In genomic region chr18:56043691-56044090, GRCh38 we compare ENCODE assay signal across 14 cellular contexts.
A peak's percentile ranks its signal among the peaks of the same experiment; 100 is the strongest.
DNase-seq lines count a peak whose midpoint lies in the region; ATAC-seq and TF ChIP-seq lines count a peak whose summit lies in the region.
"Had no signal": no experiment of that assay in that cellular context is flagged by ENCODE, and none has a peak within 500 bp of the region (broad histone marks: within the 10 kb centered on the region; RNA-seq: fewer than 3 reads in every experiment).

No MANE protein-coding gene starts in this region.

- no peak overlapping the region for H3K4me3 Mint-ChIP-seq in activated CD4-positive, alpha-beta T cell treated with anti-CD3 and anti-CD28 coated beads for 36 hours
- no peak overlapping the region for H3K4me3 Mint-ChIP-seq in activated naive CD4-positive, alpha-beta T cell treated with anti-CD3 and anti-CD28 coated beads, Interleukin-2, amount 10 ng/mL, durations not matched to agents 7 days and 5 days
- no peak overlapping the region for H3K4me3 Mint-ChIP-seq in natural killer cell
- H3K4me3 Mint-ChIP-seq: CD8-positive, alpha-beta T cell had no signal

- no peak overlapping the region for H3K27ac Mint-ChIP-seq in activated CD4-positive, alpha-beta T cell treated with anti-CD3 and anti-CD28 coated beads for 36 hours
- H3K27ac Mint-ChIP-seq in activated naive CD4-positive, alpha-beta T cell treated with anti-CD3 and anti-CD28 coated beads, Interleukin-2, amount 10 ng/mL, durations not matched to agents 7 days and 5 days, result no peak overlapping the region
- H3K27ac Mint-ChIP-seq in natural killer cell, result no peak overlapping the region
- H3K27ac Mint-ChIP-seq: CD8-positive, alpha-beta T cell had no signal

- no peak for ATAC-seq in activated CD4-positive, alpha-beta T cell treated with anti-CD3 and anti-CD28 coated beads for 36 hours
- ATAC-seq in natural killer cell, result no peak
- ATAC-seq: CD8-positive, alpha-beta T cell; gastrocnemius medialis had no signal

- H3K27me3 Mint-ChIP-seq in activated CD4-positive, alpha-beta T cell treated with anti-CD3 and anti-CD28 coated beads for 36 hours, result no peaks in the 10 kb centered on the region
- H3K27me3 Mint-ChIP-seq in activated naive CD4-positive, alpha-beta T cell treated with anti-CD3 and anti-CD28 coated beads, Interleukin-2, amount 10 ng/mL, durations not matched to agents 7 days and 5 days, result no peaks in the 10 kb centered on the region
- H3K27me3 Mint-ChIP-seq in natural killer cell (ENCODE audit: low read depth in 2 of 2), result no peaks in the 10 kb centered on the region

- intact Hi-C loops in posterior cingulate gyrus (cut with DNase I), result loop anchor here (5.0 to 10.0 kb wide), 3 partner anchors 46 to 341 kb away; no protein-coding TSS in a partner anchor
- intact Hi-C loops in activated CD4-positive, alpha-beta T cell treated with anti-CD3 and anti-CD28 coated beads for 36 hours (cut with DNase I, micrococcal nuclease), result no loop called here
- intact Hi-C loops in natural killer cell (cut with micrococcal nuclease), result no loop called here

- DNase-seq in COLO829 (ENCODE audit: low spot score) (peak; percentile 64), astrocyte of the hippocampus (ENCODE audit: low read depth, low spot score) (peak; percentile 73), hippocampal formation (lab: John Stamatoyannopoulos, UW) (peak; percentile 86 to 97), posterior cingulate gyrus (peak; percentile 68 to 98 (median 86)), natural killer cell (no peak), NAMALWA (ENCODE audit: low spot score) (no peak)
- no peak for DNase-seq in activated CD4-positive, alpha-beta T cell treated with anti-CD3 and anti-CD28 coated beads for 36 hours
- no peak for DNase-seq in activated naive CD4-positive, alpha-beta T cell treated with anti-CD3 and anti-CD28 coated beads, Interleukin-2, amount 10 ng/mL, durations not matched to agents 7 days and 5 days
- DNase-seq: activated effector memory CD4-positive, alpha-beta T cell treated with anti-CD3 and anti-CD28 coated beads, Interleukin-2, amount 50 U/mL, for 16 hours; CD8-positive, alpha-beta T cell; gastrocnemius medialis; NCI-H2029 treated with DMSO at 0.1 percent for 48 hours; NCI-H526 treated with DMSO at 0.1 percent for 48 hours; OCI-M1 had no signal

- peaks cover 10% of the 10 kb centered on the region for H3K9me3 Mint-ChIP-seq in activated CD4-positive, alpha-beta T cell treated with anti-CD3 and anti-CD28 coated beads for 36 hours (ENCODE audit: low read depth)
- peaks cover 6% of the 10 kb centered on the region for H3K9me3 Mint-ChIP-seq in activated naive CD4-positive, alpha-beta T cell treated with anti-CD3 and anti-CD28 coated beads, Interleukin-2, amount 10 ng/mL, durations not matched to agents 7 days and 5 days
- H3K9me3 Mint-ChIP-seq in natural killer cell, result peaks cover 10 to 19% of the 10 kb centered on the region in 2 donors

- CTCF ChIA-PET in activated CD4-positive, alpha-beta T cell treated with anti-CD3 and anti-CD28 coated beads for 36 hours (lab: Charles Lee), result no interaction called here
- CTCF ChIA-PET in activated naive CD4-positive, alpha-beta T cell treated with anti-CD3 and anti-CD28 coated beads, Interleukin-2, amount 10 ng/mL, durations not matched to agents 7 days and 5 days (lab: Charles Lee), result no interaction called here

- POLR2A ChIA-PET in activated CD4-positive, alpha-beta T cell treated with anti-CD3 and anti-CD28 coated beads for 36 hours (lab: Charles Lee), result no interaction called here

- TF ChIP-seq CTCF in natural killer cell (IDR thresholded peaks at IDR 0.05), result no peak

- H3K36me3 Mint-ChIP-seq in activated CD4-positive, alpha-beta T cell treated with anti-CD3 and anti-CD28 coated beads for 36 hours (ENCODE audit: low read depth), result no peaks in the 10 kb centered on the region
- no peaks in the 10 kb centered on the region for H3K36me3 Mint-ChIP-seq in activated naive CD4-positive, alpha-beta T cell treated with anti-CD3 and anti-CD28 coated beads, Interleukin-2, amount 10 ng/mL, durations not matched to agents 7 days and 5 days
- H3K36me3 Mint-ChIP-seq in natural killer cell, result no peaks in the 10 kb centered on the region
- H3K36me3 Mint-ChIP-seq: CD8-positive, alpha-beta T cell had no signal

- H3K4me1 Mint-ChIP-seq in activated CD4-positive, alpha-beta T cell treated with anti-CD3 and anti-CD28 coated beads for 36 hours, result no peaks in the 10 kb centered on the region
- no peaks in the 10 kb centered on the region for H3K4me1 Mint-ChIP-seq in activated naive CD4-positive, alpha-beta T cell treated with anti-CD3 and anti-CD28 coated beads, Interleukin-2, amount 10 ng/mL, durations not matched to agents 7 days and 5 days
- no peaks in the 10 kb centered on the region for H3K4me1 Mint-ChIP-seq in natural killer cell

Comparison
In these comparisons a context has a peak if more than half of its experiments do, and no peak if none do; other contexts are left out.
1. DNase-seq: peak in COLO829 (single experiment), astrocyte of the hippocampus (single experiment), hippocampal formation (2 of 2) and posterior cingulate gyrus (10 of 10); none in activated CD4-positive, alpha-beta T cell treated with anti-CD3 and anti-CD28 coated beads for 36 hours (single experiment), activated naive CD4-positive, alpha-beta T cell treated with anti-CD3 and anti-CD28 coated beads, Interleukin-2, amount 10 ng/mL, durations not matched to agents 7 days and 5 days (single experiment), natural killer cell (single experiment) and NAMALWA (single experiment).